ENCODE assay signal across 8 cellular contexts in genomic region chr9:92728831-92729734, GRCh38. TPM values are rescaled to one million over a fixed set of nuclear protein-coding genes. Genes with fewer than 3 reads are reported as not detected.
DNase-seq lines count a peak whose midpoint lies in the region; ATAC-seq and TF ChIP-seq lines count a peak whose summit lies in the region.

No MANE protein-coding gene starts in this region.

- peak; percentile 48 for TF ChIP-seq CTCF in GM20000 (IDR thresholded peaks at IDR 0.05; ENCODE audit: extremely low read depth, missing control alignments)

- peaks cover 14 to 24% of the 10 kb centered on the region in 2 donors for H3K4me1 Mint-ChIP-seq in natural killer cell treated with Interleukin-12 subunit alpha and Interleukin-12 subunit beta and Interleukin-15 and Interleukin-18, amount 100 ng/mL, for 72 hours (ENCODE audit: low read depth in 2 of 2)

- H3K36me3 Mint-ChIP-seq in natural killer cell treated with Interleukin-12 subunit alpha and Interleukin-12 subunit beta and Interleukin-15 and Interleukin-18, amount 100 ng/mL, for 72 hours = no peaks in the 10 kb centered on the region

- peak; percentile 84 for ATAC-seq in HG03469 (IDR thresholded peaks at IDR 0.05; ENCODE audit: unreplicated experiment)
- no peak for ATAC-seq in natural killer cell treated with Interleukin-12 subunit alpha and Interleukin-12 subunit beta and Interleukin-15 and Interleukin-18, amount 100 ng/mL, for 72 hours

- H3K4me3 Mint-ChIP-seq in natural killer cell treated with Interleukin-12 subunit alpha and Interleukin-12 subunit beta and Interleukin-15 and Interleukin-18, amount 100 ng/mL, for 72 hours = no peak overlapping the region

- DNase-seq in ELR (ENCODE audit: low read depth) = peak; percentile 40
- peak; percentile 73 for DNase-seq in GM20000 (ENCODE audit: low spot score)
- peak in 33 of 56 donors; percentile 10 to 72 (median 34) for DNase-seq in amygdala (lab: John Stamatoyannopoulos, UW)
- DNase-seq in medulla oblongata (ENCODE audit: extremely low spot score) = peak; percentile 76
- no peak for DNase-seq in ureter (ENCODE audit: low spot score)
- DNase-seq in NCI-H226 = no peak
- DNase-seq in natural killer cell treated with Interleukin-12 subunit alpha and Interleukin-12 subunit beta and Interleukin-15 and Interleukin-18, amount 100 ng/mL, for 72 hours (ENCODE audit: low spot score) = no peak

- no peak overlapping the region for H3K27ac Mint-ChIP-seq in natural killer cell treated with Interleukin-12 subunit alpha and Interleukin-12 subunit beta and Interleukin-15 and Interleukin-18, amount 100 ng/mL, for 72 hours

- no peaks in the 10 kb centered on the region for H3K27me3 Mint-ChIP-seq in natural killer cell treated with Interleukin-12 subunit alpha and Interleukin-12 subunit beta and Interleukin-15 and Interleukin-18, amount 100 ng/mL, for 72 hours

- H3K9me3 Mint-ChIP-seq in natural killer cell treated with Interleukin-12 subunit alpha and Interleukin-12 subunit beta and Interleukin-15 and Interleukin-18, amount 100 ng/mL, for 72 hours = no peaks in the 10 kb centered on the region

RNA-seq across cellular contexts. Expression of gene BICD2, which starts 35.5 kb away (rescaled TPM):
- 28.5 TPM for total RNA-seq in ureter
- 10 to 100 TPM; 31.8 to 37.9 TPM for total RNA-seq in natural killer cell treated with Interleukin-12 subunit alpha and Interleukin-12 subunit beta and Interleukin-15 and Interleukin-18, amount 100 ng/mL, for 72 hours

RNA-seq across cellular contexts. Expression of gene IPPK, which starts 59.2 kb away (rescaled TPM):
- 11.9 TPM for total RNA-seq in ureter
- total RNA-seq in natural killer cell treated with Interleukin-12 subunit alpha and Interleukin-12 subunit beta and Interleukin-15 and Interleukin-18, amount 100 ng/mL, for 72 hours = 10 to 100 TPM; 11.8 to 21.9 TPM

Comparison
In these comparisons a context has a peak if more than half of its experiments do, and no peak if none do; other contexts are left out.
1. DNase-seq: peak in ELR (single experiment), GM20000 (single experiment), amygdala (33 of 56) and medulla oblongata (single experiment); none in ureter (single experiment), NCI-H226 (single experiment) and natural killer cell treated with Interleukin-12 subunit alpha and Interleukin-12 subunit beta and Interleukin-15 and Interleukin-18, amount 100 ng/mL, for 72 hours (single experiment).